10 cellular contexts compared by ENCODE assay signal in the genomic region with DNA sequence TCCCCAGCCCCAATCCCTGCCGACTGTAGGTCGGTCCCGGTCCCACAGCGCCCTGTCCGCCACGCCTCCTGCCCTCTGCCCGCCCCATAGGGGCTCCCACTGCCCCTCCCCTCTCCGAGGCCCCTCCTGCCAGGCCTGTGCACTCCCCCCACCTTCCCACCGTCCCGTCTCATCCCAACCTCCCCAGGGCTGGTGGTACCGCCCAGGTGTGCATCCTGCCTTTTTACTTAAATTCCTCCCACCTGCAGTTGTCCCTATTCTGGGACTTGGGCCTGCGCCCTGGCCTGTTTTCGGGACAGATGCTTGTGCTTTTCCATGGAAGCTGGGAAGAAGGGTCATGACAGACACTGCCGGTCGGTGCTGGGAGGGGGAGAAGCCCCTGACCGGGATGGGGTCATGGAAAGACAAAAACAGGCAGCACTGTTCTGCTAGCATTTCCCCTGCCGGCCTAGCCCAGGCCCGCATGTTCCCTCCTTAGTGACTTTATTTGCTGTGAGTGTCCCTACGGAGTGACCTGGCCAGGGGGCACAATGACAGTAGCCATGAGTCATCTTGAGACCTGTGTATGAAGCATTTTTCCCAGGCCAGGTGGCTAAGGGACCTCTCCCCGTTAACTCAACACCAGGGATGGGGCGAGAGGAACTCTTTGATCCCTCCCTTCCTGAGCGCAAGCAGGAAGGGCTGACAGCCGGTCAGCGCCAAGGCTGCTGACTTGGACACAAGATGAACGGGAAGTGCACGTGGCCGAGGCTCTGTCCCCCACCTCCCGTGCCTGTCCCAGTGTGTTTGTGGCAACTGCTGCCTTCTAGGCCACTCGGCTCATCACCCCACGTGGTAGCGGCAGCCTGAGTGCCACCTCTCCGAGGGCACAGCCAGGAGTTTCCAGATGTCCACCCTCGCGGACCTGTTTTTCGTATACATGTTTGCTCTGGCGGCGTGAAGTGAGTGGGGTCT. TPM values are rescaled to one million over a fixed set of nuclear protein-coding genes. Genes with fewer than 3 reads are reported as not detected.
DNase-seq lines count a peak whose midpoint lies in the region; ATAC-seq, FAIRE-seq and TF ChIP-seq lines count a peak whose summit lies in the region.
"Had no signal": no experiment of that assay in that cellular context is flagged by ENCODE, and none has a peak within 500 bp of the region (broad histone marks: within the 10 kb centered on the region; RNA-seq: fewer than 3 reads in every experiment).

No MANE protein-coding gene starts in this region.

- H4K20me1 ChIP-seq in keratinocyte (ENCODE audit: control insufficient read depth, extremely low read depth, insufficient read depth, low read length), result no peaks in the 10 kb centered on the region

- H3K9me1 ChIP-seq in keratinocyte (ENCODE audit: control insufficient read depth, extremely low read depth, insufficient read depth, low read length), result no peaks in the 10 kb centered on the region

- peak overlapping the region; percentile 55 for H3K4me3 Mint-ChIP-seq in activated naive CD8-positive, alpha-beta T cell treated with anti-CD3 and anti-CD28 coated beads for 36 hours

- H3K9me3 Mint-ChIP-seq in activated naive CD8-positive, alpha-beta T cell treated with anti-CD3 and anti-CD28 coated beads for 36 hours, result no peaks in the 10 kb centered on the region

- H3K79me2 ChIP-seq in keratinocyte (ENCODE audit: control insufficient read depth, insufficient read depth, low read length), result peaks cover 5% of the 10 kb centered on the region

- peaks cover 89% of the 10 kb centered on the region for H3K27me3 Mint-ChIP-seq in activated naive CD8-positive, alpha-beta T cell treated with anti-CD3 and anti-CD28 coated beads for 36 hours

- no peak for FAIRE-seq in keratinocyte (lab: Jason Lieb, UNC)

- H3K36me3 Mint-ChIP-seq in activated naive CD8-positive, alpha-beta T cell treated with anti-CD3 and anti-CD28 coated beads for 36 hours, result no peaks in the 10 kb centered on the region

- H2AFZ ChIP-seq in keratinocyte (ENCODE audit: control insufficient read depth, low read length), result peak overlapping the region; percentile 20

- H3K9me3 ChIP-seq in keratinocyte (ENCODE audit: control insufficient read depth, low read depth, low read length), result no peaks in the 10 kb centered on the region

- DNase-seq in DMS53 (lab: John Stamatoyannopoulos, UW), result peak; percentile 34
- DNase-seq in DMS53 treated with DMSO at 0.1 percent for 48 hours (lab: John Stamatoyannopoulos, UW; ENCODE audit: unreplicated experiment), result no peak
- no peak for DNase-seq in activated naive CD8-positive, alpha-beta T cell treated with anti-CD3 and anti-CD28 coated beads for 36 hours
- no peak for DNase-seq in keratinocyte (ENCODE audit: low read depth, low spot score)
- no peak for DNase-seq in NCI-H2107 (lab: John Stamatoyannopoulos, UW)
- DNase-seq in HuH-7.5 (ENCODE audit: low spot score), result no peak
- DNase-seq: head of caudate nucleus had no signal

- peaks cover 5% of the 10 kb centered on the region for H3K4me1 ChIP-seq in keratinocyte (ENCODE audit: control insufficient read depth, extremely low read depth, insufficient read depth, low read length)

- peaks cover 4% of the 10 kb centered on the region for H3K4me1 Mint-ChIP-seq in activated naive CD8-positive, alpha-beta T cell treated with anti-CD3 and anti-CD28 coated beads for 36 hours

- H3K4me2 ChIP-seq in keratinocyte (ENCODE audit: control insufficient read depth, extremely low read depth, insufficient read depth, low read depth, low read length), result peak overlapping the region; percentile 58

- dilution Hi-C loops in keratinocyte (cut with MboI; ENCODE audit: extremely low pct_ligation_motif_present, low sequenced_read_pairs), result no loop called here

- H3K27ac ChIP-seq in keratinocyte (ENCODE audit: control insufficient read depth, insufficient read depth, low read length) (no peak overlapping the region), skin epidermis (peak overlapping the region in 12 of 21 experiments; percentile 8 to 87 (median 69))
- H3K27ac ChIP-seq: 22Rv1 had no signal

- H3K4me3 ChIP-seq in keratinocyte (ENCODE audit: control insufficient read depth in 2 of 3, extremely low read depth in 1 of 3, insufficient read depth in 2 of 3, low read depth in 1 of 3, low read length in 3 of 3), result peak overlapping the region; percentile 52 to 73 (median 59)
- peak overlapping the region in 5 of 7 experiments; percentile 27 to 48 (median 40) for H3K4me3 ChIP-seq in skin epidermis

- ATAC-seq in GM19463 (IDR thresholded peaks at IDR 0.05; ENCODE audit: unreplicated experiment), result no peak

- H3K27ac Mint-ChIP-seq in activated naive CD8-positive, alpha-beta T cell treated with anti-CD3 and anti-CD28 coated beads for 36 hours, result no peak overlapping the region

- no peak overlapping the region for H3K9ac ChIP-seq in keratinocyte (ENCODE audit: control insufficient read depth, extremely low read depth, insufficient read depth, low read length)

- no peak for TF ChIP-seq CTCF in keratinocyte (optimal IDR thresholded peaks at IDR 0.05 in 1 of 3, IDR thresholded peaks at IDR 0.05 in 1 of 3, conservative IDR thresholded peaks at IDR 0.05 in 1 of 3; ENCODE audit: extremely low read depth in 1 of 3, insufficient read depth in 2 of 3, low read length in 3 of 3)

- no peaks in the 10 kb centered on the region for H3K27me3 ChIP-seq in keratinocyte (ENCODE audit: control insufficient read depth, extremely low read depth, insufficient read depth, low read length)

- no peaks in the 10 kb centered on the region for H3K36me3 ChIP-seq in keratinocyte (ENCODE audit: control insufficient read depth in 2 of 2, extremely low read depth in 1 of 2, insufficient read depth in 2 of 2, low read length in 2 of 2)

RNA-seq across cellular contexts. Expression of a gene that starts 7.1 kb away (rescaled TPM):
- not detected for total RNA-seq in activated naive CD8-positive, alpha-beta T cell treated with anti-CD3 and anti-CD28 coated beads for 36 hours
- 0.10 TPM in 1 of 3 replicates, not detected in the others for polyA plus RNA-seq in keratinocyte
- polyA plus RNA-seq in keratinocyte (2011; ENCODE audit: low read depth), result 0.17 TPM
- not detected in 2 replicates for polyA plus RNA-seq in keratinocyte (2011; cell fraction: cytosol; rRNA removed)
- 0.19 TPM in 1 of 2 replicates, not detected in the other for polyA plus RNA-seq in keratinocyte (2011; cell fraction: nucleus; rRNA removed)
- polyA plus RNA-seq in keratinocyte (2012; ENCODE audit: low replicate concordance), result 0.18 and 0.30 TPM in 2 replicates
- polyA minus RNA-seq in keratinocyte, result not detected in 3 replicates
- polyA minus RNA-seq in keratinocyte (2011; cell fraction: cytosol; rRNA and poly(A)+ RNA removed), result not detected
- not detected in 2 replicates for polyA minus RNA-seq in keratinocyte (2011; cell fraction: nucleus; rRNA and poly(A)+ RNA removed)

RNA-seq across cellular contexts. Expression of a gene that starts 44.4 kb away (rescaled TPM):
- not detected for total RNA-seq in activated naive CD8-positive, alpha-beta T cell treated with anti-CD3 and anti-CD28 coated beads for 36 hours
- 0.05 to 0.23 TPM in 2 of 3 replicates, not detected in the other for polyA plus RNA-seq in keratinocyte
- polyA plus RNA-seq in keratinocyte (2011; ENCODE audit: low read depth), result not detected
- 0.07 and 0.30 TPM in 2 replicates for polyA plus RNA-seq in keratinocyte (2011; cell fraction: cytosol; rRNA removed)
- 0.18 and 0.32 TPM in 2 replicates for polyA plus RNA-seq in keratinocyte (2011; cell fraction: nucleus; rRNA removed)
- 0.39 and 1.4 TPM in 2 replicates for polyA plus RNA-seq in keratinocyte (2012; ENCODE audit: low replicate concordance)
- polyA minus RNA-seq in keratinocyte, result 0.20 TPM in 1 of 3 replicates, not detected in the others
- polyA minus RNA-seq in keratinocyte (2011; cell fraction: cytosol; rRNA and poly(A)+ RNA removed), result not detected
- 0.42 and 1.2 TPM in 2 replicates for polyA minus RNA-seq in keratinocyte (2011; cell fraction: nucleus; rRNA and poly(A)+ RNA removed)

RNA-seq across cellular contexts. Expression of a gene that starts 53.4 kb away (rescaled TPM):
- total RNA-seq in activated naive CD8-positive, alpha-beta T cell treated with anti-CD3 and anti-CD28 coated beads for 36 hours, result 1 to 10 TPM; 1.1 to 1.3 TPM
- 2.2 to 4.9 TPM (median 4.2 TPM) in 3 replicates for polyA plus RNA-seq in keratinocyte
- 15.1 TPM for polyA plus RNA-seq in keratinocyte (2011; ENCODE audit: low read depth)
- polyA plus RNA-seq in keratinocyte (2011; cell fraction: cytosol; rRNA removed), result 2.2 and 4.4 TPM in 2 replicates
- polyA plus RNA-seq in keratinocyte (2011; cell fraction: nucleus; rRNA removed), result 10.1 and 11.5 TPM in 2 replicates
- polyA plus RNA-seq in keratinocyte (2012; ENCODE audit: low replicate concordance), result 6.8 and 10.4 TPM in 2 replicates
- polyA minus RNA-seq in keratinocyte, result 2.3 to 8.8 TPM (median 8.6 TPM) in 3 replicates
- 6.9 TPM for polyA minus RNA-seq in keratinocyte (2011; cell fraction: cytosol; rRNA and poly(A)+ RNA removed)
- 3.2 and 8.7 TPM in 2 replicates for polyA minus RNA-seq in keratinocyte (2011; cell fraction: nucleus; rRNA and poly(A)+ RNA removed)
